Comparison of ENCODE assay signal across 8 cellular contexts in the genomic region with DNA sequence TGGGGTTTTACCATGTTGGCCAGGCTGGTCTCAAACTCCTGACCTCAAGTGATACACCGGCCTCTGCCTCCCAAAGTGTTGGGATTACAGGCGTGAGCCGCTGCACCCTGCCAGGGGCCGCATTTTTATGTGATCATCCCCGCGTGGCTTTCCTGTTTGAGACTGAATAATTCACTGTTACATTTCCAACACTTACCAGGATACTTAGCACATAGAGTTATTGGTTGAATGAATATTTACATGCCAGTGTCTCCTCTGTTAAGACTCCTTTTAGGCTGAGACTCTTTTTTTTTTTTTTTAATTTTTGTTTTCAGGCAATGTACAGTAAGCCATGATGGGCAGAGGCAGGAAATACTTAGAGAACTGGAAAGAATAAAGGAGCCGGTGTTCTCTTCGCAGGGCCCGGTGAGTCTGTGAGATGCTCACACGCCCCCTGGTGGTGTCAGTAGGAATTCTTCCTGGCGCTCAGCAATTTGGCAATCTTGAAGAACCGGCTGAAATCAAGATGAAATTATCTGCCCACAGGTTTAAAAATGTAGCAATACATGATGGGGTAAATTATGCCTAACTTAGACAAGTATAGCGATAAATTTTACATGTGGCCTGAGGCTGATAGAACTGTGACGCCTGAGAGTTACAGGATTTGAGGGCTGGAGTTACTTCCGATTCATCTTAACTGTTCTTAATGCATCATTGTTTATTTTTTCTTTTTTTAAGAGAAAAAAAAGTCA. TPM values are rescaled to one million over a fixed set of nuclear protein-coding genes. Genes with fewer than 3 reads are reported as not detected.
DNase-seq lines count a peak whose midpoint lies in the region; ATAC-seq and TF ChIP-seq lines count a peak whose summit lies in the region.

No MANE protein-coding gene starts in this region.

- H3K4me1 ChIP-seq in body of pancreas (peaks cover 9% of the 10 kb centered on the region), iPS DF 6.9 (ENCODE audit: control insufficient read depth, insufficient read depth, low read length) (no peaks in the 10 kb centered on the region), smooth muscle cell (ENCODE audit: low read depth) (no peaks in the 10 kb centered on the region)

- H3K27ac ChIP-seq in body of pancreas (peak overlapping the region in 2 of 4 donors; percentile 42 to 49), iPS DF 6.9 (ENCODE audit: low read length) (no peak overlapping the region), smooth muscle cell (ENCODE audit: low read depth) (no peak overlapping the region)

- H3K79me2 ChIP-seq in smooth muscle cell (ENCODE audit: low read depth), result no peaks in the 10 kb centered on the region

- peak; percentile 81 for TF ChIP-seq CTCF in GM13977 (IDR thresholded peaks at IDR 0.05; ENCODE audit: extremely low read depth, insufficient read depth, missing control alignments)
- peak; percentile 76 to 97 (median 91) for TF ChIP-seq CTCF in body of pancreas (IDR thresholded peaks at IDR 0.05)
- peak; percentile 91 for TF ChIP-seq CTCF in smooth muscle cell (IDR thresholded peaks at IDR 0.05; ENCODE audit: borderline replicate concordance, insufficient read depth, poor library complexity, severe bottlenecking)

- peak overlapping the region; percentile 53 for H3K4me2 ChIP-seq in smooth muscle cell

- no peak overlapping the region for H3K9ac ChIP-seq in smooth muscle cell (ENCODE audit: low read depth)

- intact Hi-C loops in body of pancreas (cut with DNase I), result no loop called here

- DNase-seq in 8988T, result peak; percentile 72
- DNase-seq in GM13977 (ENCODE audit: low spot score), result peak; percentile 82
- peak; percentile 80 for DNase-seq in NCI-H2171 (lab: John Stamatoyannopoulos, UW)
- peak; percentile 75 for DNase-seq in UCSD-AML1 (lab: John Stamatoyannopoulos, UW; ENCODE audit: unreplicated experiment)
- DNase-seq in body of pancreas, result peak; percentile 86 to 89 (median 87)
- DNase-seq in iPS DF 6.9 (ENCODE audit: low read depth, low spot score), result peak; percentile 45
- peak; percentile 42 for DNase-seq in smooth muscle cell (lab: John Stamatoyannopoulos, UW; ENCODE audit: unreplicated experiment)

- H3F3A ChIP-seq in smooth muscle cell (ENCODE audit: low read depth), result no peaks in the 10 kb centered on the region

- H2AFZ ChIP-seq in smooth muscle cell (ENCODE audit: low read depth), result no peak overlapping the region

- TF ChIP-seq POLR2A in body of pancreas (IDR thresholded peaks at IDR 0.05), result no peak

- in situ Hi-C loops in GM13977 (cut with MboI; ENCODE audit: low pct_unique_long_range_greater_than_20kb, low sequenced_read_pairs, unreplicated experiment), result no loop called here

- H3K4me3 ChIP-seq in body of pancreas, result no peak overlapping the region
- no peak overlapping the region for H3K4me3 ChIP-seq in iPS DF 6.9 (ENCODE audit: low read length)
- no peak overlapping the region for H3K4me3 ChIP-seq in smooth muscle cell

- WGBS in body of pancreas, 2 donors, result 7 to 11% methylated on average over 15 of the region's 15 CpGs
- WGBS in iPS DF 6.9 (ENCODE audit: insufficient coverage, insufficient read length), result no CpG with 5 or more reads among the region's 15 CpGs
- 13% methylated on average over 15 of the region's 15 CpGs for WGBS in smooth muscle cell (ENCODE audit: low lambda C conversion rate)

- H3K36me3 ChIP-seq in body of pancreas (replicated peaks in 1 of 2; ENCODE audit: insufficient read depth in 1 of 2, low read depth in 2 of 2) (no peaks in the 10 kb centered on the region), iPS DF 6.9 (ENCODE audit: control insufficient read depth, insufficient read depth, low read length) (no peaks in the 10 kb centered on the region), smooth muscle cell (ENCODE audit: low read depth) (no peaks in the 10 kb centered on the region)

- peak; percentile 94 for ATAC-seq in body of pancreas
- ATAC-seq in HG02884 (IDR thresholded peaks at IDR 0.05; ENCODE audit: unreplicated experiment), result no peak

- no peaks in the 10 kb centered on the region for H4K20me1 ChIP-seq in smooth muscle cell (ENCODE audit: low read depth)

- H3K27me3 ChIP-seq in body of pancreas (no peaks in the 10 kb centered on the region), iPS DF 6.9 (ENCODE audit: control insufficient read depth, insufficient read depth, low read length) (no peaks in the 10 kb centered on the region), smooth muscle cell (ENCODE audit: low read depth) (no peaks in the 10 kb centered on the region)

- H3K9me3 ChIP-seq in body of pancreas, result no peaks in the 10 kb centered on the region
- H3K9me3 ChIP-seq in iPS DF 6.9 (ENCODE audit: control insufficient read depth, insufficient read depth, low read length), result no peaks in the 10 kb centered on the region
- H3K9me3 ChIP-seq in smooth muscle cell (replicated peaks; ENCODE audit: low read depth), result no peaks in the 10 kb centered on the region

RNA-seq across cellular contexts. Expression of a gene that starts 7.6 kb away (rescaled TPM):
- total RNA-seq in body of pancreas, result 100 to 1,000 TPM in 1 of 2 donors, 10 to 100 TPM in 1; 82.0 to 181 TPM
- total RNA-seq in smooth muscle cell, result 54.2 and 62.7 TPM in 2 replicates
- 80.5 and 87.2 TPM in 2 replicates for polyA plus RNA-seq in smooth muscle cell

RNA-seq across cellular contexts. Expression of a gene that starts 13.2 kb away (rescaled TPM):
- total RNA-seq in body of pancreas, result 1 to 10 TPM; 3.9 to 7.3 TPM
- total RNA-seq in smooth muscle cell, result 3.3 and 3.9 TPM in 2 replicates
- polyA plus RNA-seq in smooth muscle cell, result 9.1 and 9.9 TPM in 2 replicates

RNA-seq across cellular contexts. Expression of a gene that starts 54.2 kb away (rescaled TPM):
- total RNA-seq in body of pancreas (1 to 10 TPM in 1 of 2 donors, under 1 TPM in 1; 0.78 to 3.3 TPM), smooth muscle cell (3.7 and 5.6 TPM in 2 replicates)
- 16.1 and 20.7 TPM in 2 replicates for polyA plus RNA-seq in smooth muscle cell
